Comparison of ENCODE assay signal across 1 cellular context in genomic region chr1:204672069-204672468, GRCh38.
TF ChIP-seq lines count a peak whose summit lies in the region.

No MANE protein-coding gene starts in this region.

TF ChIP-seq in K562, 482 proteins besides CTCF, POLR2A, EP300 and RAD21 (continued from another document):
- TF ChIP-seq FOXP4 (CRISPR knock-in tag; IDR thresholded peaks at IDR 0.05; ENCODE audit: borderline replicate concordance) (0 out of 2 replicates have a peak, but pooled peaks have one; percentile 13), WHSC1 (IDR thresholded peaks at IDR 0.05; ENCODE audit: low read length) (no peak), RAD51 (IDR thresholded peaks at IDR 0.05; ENCODE audit: borderline replicate concordance, low read depth) (0 out of 2 replicates have a peak, but pooled peaks have one; percentile 32), ATF6 (CRISPR knock-in tag; IDR thresholded peaks at IDR 0.05) (no peak), XRCC4 (IDR thresholded peaks at IDR 0.05; ENCODE audit: extremely low read depth, insufficient read depth, insufficient read length) (no peak), CREBBP (IDR thresholded peaks at IDR 0.05; ENCODE audit: low read depth, low read length) (no peak), NFRKB (IDR thresholded peaks at IDR 0.05; ENCODE audit: low read depth) (0 out of 2 replicates have a peak, but pooled peaks have one; percentile 15), ZNF354B (CRISPR knock-in tag; IDR thresholded peaks at IDR 0.05) (no peak), ZNF668 (CRISPR knock-in tag; IDR thresholded peaks at IDR 0.05) (no peak), PHB2 (IDR thresholded peaks at IDR 0.05; ENCODE audit: low read depth) (no peak)
